Comparison of ENCODE assay signal across 11 cellular contexts in genomic region chr10:70379581-70380176, GRCh38. TPM values are rescaled to one million over a fixed set of nuclear protein-coding genes. Genes with fewer than 3 reads are reported as not detected.
DNase-seq lines count a peak whose midpoint lies in the region; ATAC-seq and TF ChIP-seq lines count a peak whose summit lies in the region.
"Had no signal": no experiment of that assay in that cellular context is flagged by ENCODE, and none has a peak within 500 bp of the region (broad histone marks: within the 10 kb centered on the region; RNA-seq: fewer than 3 reads in every experiment).

No MANE protein-coding gene starts in this region.

- H3K4me3 Mint-ChIP-seq in MCF 10A (ENCODE audit: unreplicated experiment): no peak overlapping the region

- H3K36me3 Mint-ChIP-seq in MCF 10A (ENCODE audit: insufficient read depth, unreplicated experiment): no peaks in the 10 kb centered on the region

- no peak overlapping the region for H3K4me2 ChIP-seq in fibroblast of lung (ENCODE audit: extremely low read depth, insufficient read depth, low read length)

- H3K4me1 ChIP-seq in breast epithelium: no peaks in the 10 kb centered on the region
- peaks cover 27% of the 10 kb centered on the region for H3K4me1 ChIP-seq in fibroblast of lung (ENCODE audit: control insufficient read depth, extremely low read depth, insufficient read depth, low read length)
- H3K4me1 ChIP-seq in stomach smooth muscle (ENCODE audit: control insufficient read depth, insufficient read depth, low read length): peaks cover 31% of the 10 kb centered on the region

- no peaks in the 10 kb centered on the region for H3K9me3 Mint-ChIP-seq in MCF 10A (ENCODE audit: unreplicated experiment)

- peaks cover 28% of the 10 kb centered on the region for H3K4me1 Mint-ChIP-seq in MCF 10A (ENCODE audit: insufficient read depth, unreplicated experiment)

- DNase-seq in MCF 10A (ENCODE audit: unreplicated experiment): peak; percentile 41
- no peak for DNase-seq in breast epithelium (ENCODE audit: low spot score in 2 of 2)
- DNase-seq in NCI-H82 treated with DMSO at 0.1 percent for 48 hours (lab: John Stamatoyannopoulos, UW; ENCODE audit: unreplicated experiment): peak; percentile 5
- peak in 1 of 2 donors; percentile 26 for DNase-seq in fibroblast of lung (ENCODE audit: low read depth in 2 of 2)
- no peak for DNase-seq in A172 (ENCODE audit: low spot score)
- DNase-seq: EL, retina had no signal

- intact Hi-C loops in MCF 10A (cut with micrococcal nuclease) (no loop called here), breast epithelium (cut with DNase I; ENCODE audit: low total_unique reads) (no loop called here)

- H3K36me3 ChIP-seq in breast epithelium (no peaks in the 10 kb centered on the region), fibroblast of lung (ENCODE audit: control insufficient read depth, insufficient read depth, low read length) (no peaks in the 10 kb centered on the region), stomach smooth muscle (ENCODE audit: control insufficient read depth in 2 of 2, insufficient read depth in 2 of 2, low read length in 2 of 2) (peaks cover 4% of the 10 kb centered on the region in 2 donors)

- POLR2A ChIA-PET in MCF 10A (lab: Yijun Ruan, JAX): interaction anchor here (1.9 to 3.9 kb wide), 3 partner anchors 8 to 157 kb away, joined by 18 to 23 read pairs (median 20); partner anchors contain the start of gene EIF4EBP2

- H3K27me3 ChIP-seq in breast epithelium (no peaks in the 10 kb centered on the region), fibroblast of lung (ENCODE audit: control insufficient read depth, insufficient read depth, low read length) (no peaks in the 10 kb centered on the region), stomach smooth muscle (ENCODE audit: control insufficient read depth in 1 of 2, insufficient read depth in 2 of 2, low read length in 2 of 2) (no peaks in the 10 kb centered on the region)

- H3K4me3 ChIP-seq in breast epithelium (no peak overlapping the region), fibroblast of lung (replicated peaks in 1 of 4; ENCODE audit: control extremely low read depth in 1 of 4, insufficient read depth in 1 of 4, low read depth in 3 of 4, low read length in 4 of 4) (no peak overlapping the region), stomach smooth muscle (ENCODE audit: low read length in 2 of 2) (no peak overlapping the region)
- H3K4me3 ChIP-seq: coronary artery had no signal

- no peaks in the 10 kb centered on the region for H3K79me2 ChIP-seq in fibroblast of lung (ENCODE audit: control insufficient read depth, insufficient read depth, low read length)

- H3K9ac ChIP-seq in fibroblast of lung (ENCODE audit: insufficient read depth, low read length): no peak overlapping the region
- H3K9ac ChIP-seq in stomach smooth muscle (ENCODE audit: low read length in 2 of 2): no peak overlapping the region

- ATAC-seq in GM18873 (IDR thresholded peaks at IDR 0.05; ENCODE audit: low FRiP score, unreplicated experiment) (no peak), HG03442 (IDR thresholded peaks at IDR 0.05; ENCODE audit: unreplicated experiment) (no peak)

- no peaks in the 10 kb centered on the region for H3K27me3 Mint-ChIP-seq in MCF 10A (ENCODE audit: insufficient read depth, unreplicated experiment)

- no peaks in the 10 kb centered on the region for H4K20me1 ChIP-seq in fibroblast of lung (ENCODE audit: control insufficient read depth, extremely low read depth, insufficient read depth, low read length)

- no peak overlapping the region for H2AFZ ChIP-seq in fibroblast of lung (ENCODE audit: low read length)

- BruUV-seq in MCF 10A (replicated peaks; lab: Mats Ljungman, UMichigan): no TSS peak

- H3K9me3 ChIP-seq in breast epithelium (peaks cover 3 to 5% of the 10 kb centered on the region in 2 donors), fibroblast of lung (ENCODE audit: control insufficient read depth, insufficient read depth, low read depth, low read length) (no peaks in the 10 kb centered on the region), stomach smooth muscle (ENCODE audit: control insufficient read depth in 2 of 2, low read length in 2 of 2) (peaks cover 0 to 8% of the 10 kb centered on the region in 2 donors)

- TF ChIP-seq POLR2A in breast epithelium (IDR thresholded peaks at IDR 0.05): no peak

- H3K27ac Mint-ChIP-seq in MCF 10A (ENCODE audit: low read depth, unreplicated experiment): no peak overlapping the region

- CTCF ChIA-PET in MCF 10A (lab: Yijun Ruan, JAX): interaction anchor here (0.8 to 5.2 kb wide), 6 partner anchors 8 to 157 kb away, joined by 3 to 33 read pairs (median 6); no protein-coding TSS in a partner anchor

- TF ChIP-seq CTCF in MCF 10A (IDR thresholded peaks at IDR 0.05; ENCODE audit: unreplicated experiment): peak; percentile 31
- TF ChIP-seq CTCF in breast epithelium (IDR thresholded peaks at IDR 0.05): peak in 1 of 3 donors; percentile 24
- peak; percentile 62 to 73 for TF ChIP-seq CTCF in fibroblast of lung (conservative IDR thresholded peaks at IDR 0.05 in 1 of 2, IDR thresholded peaks at IDR 0.05 in 1 of 2; ENCODE audit: low read depth in 1 of 2, low read length in 2 of 2)

- H3K27ac ChIP-seq in breast epithelium (no peak overlapping the region), fibroblast of lung (ENCODE audit: insufficient read depth, low read length) (no peak overlapping the region), stomach smooth muscle (ENCODE audit: low read length) (peak overlapping the region; percentile 79)
- H3K27ac ChIP-seq: coronary artery had no signal

RNA-seq across cellular contexts. Expression of gene LRRC20, which starts 2.7 kb away (rescaled TPM):
- total RNA-seq in MCF 10A (2022): 1.1 and 1.5 TPM in 2 replicates
- 1 to 10 TPM; 3.9 to 5.3 (median 4.4) TPM for total RNA-seq in breast epithelium
- 6.4 and 8.8 TPM in 2 replicates for total RNA-seq in fibroblast of lung
- 8.4 and 13.2 TPM in 2 replicates for polyA plus RNA-seq in fibroblast of lung
- polyA plus RNA-seq in fibroblast of lung (2012): 7.5 and 12.4 TPM in 2 replicates
- polyA minus RNA-seq in fibroblast of lung (ENCODE audit: low replicate concordance): 18.1 and 18.6 TPM in 2 replicates
- 4.1 and 6.3 TPM in 2 replicates for total RNA-seq in A172 (2014; rRNA removed; shearing (Covaris generic))

RNA-seq across cellular contexts. Expression of gene EIF4EBP2, which starts 24.3 kb away (rescaled TPM):
- total RNA-seq in MCF 10A (2022) (21.2 and 26.1 TPM in 2 replicates), breast epithelium (100 to 1,000 TPM in 1 of 3 donors, 10 to 100 TPM in 2; 76.0 to 192 (median 80.5) TPM), fibroblast of lung (18.0 and 21.8 TPM in 2 replicates)
- polyA plus RNA-seq in fibroblast of lung: 41.5 and 44.9 TPM in 2 replicates
- polyA plus RNA-seq in fibroblast of lung (2012): 25.9 and 30.3 TPM in 2 replicates
- 25.6 and 26.2 TPM in 2 replicates for polyA minus RNA-seq in fibroblast of lung (ENCODE audit: low replicate concordance)
- 30.2 and 31.6 TPM in 2 replicates for total RNA-seq in A172 (2014; rRNA removed; shearing (Covaris generic))

Comparison
In these comparisons a context has a peak if more than half of its experiments do, and no peak if none do; other contexts are left out.
1. DNase-seq: peak in MCF 10A (single experiment) and NCI-H82 treated with DMSO at 0.1 percent for 48 hours (single experiment); none in breast epithelium (0 of 2) and A172 (single experiment).